In the genomic region with DNA sequence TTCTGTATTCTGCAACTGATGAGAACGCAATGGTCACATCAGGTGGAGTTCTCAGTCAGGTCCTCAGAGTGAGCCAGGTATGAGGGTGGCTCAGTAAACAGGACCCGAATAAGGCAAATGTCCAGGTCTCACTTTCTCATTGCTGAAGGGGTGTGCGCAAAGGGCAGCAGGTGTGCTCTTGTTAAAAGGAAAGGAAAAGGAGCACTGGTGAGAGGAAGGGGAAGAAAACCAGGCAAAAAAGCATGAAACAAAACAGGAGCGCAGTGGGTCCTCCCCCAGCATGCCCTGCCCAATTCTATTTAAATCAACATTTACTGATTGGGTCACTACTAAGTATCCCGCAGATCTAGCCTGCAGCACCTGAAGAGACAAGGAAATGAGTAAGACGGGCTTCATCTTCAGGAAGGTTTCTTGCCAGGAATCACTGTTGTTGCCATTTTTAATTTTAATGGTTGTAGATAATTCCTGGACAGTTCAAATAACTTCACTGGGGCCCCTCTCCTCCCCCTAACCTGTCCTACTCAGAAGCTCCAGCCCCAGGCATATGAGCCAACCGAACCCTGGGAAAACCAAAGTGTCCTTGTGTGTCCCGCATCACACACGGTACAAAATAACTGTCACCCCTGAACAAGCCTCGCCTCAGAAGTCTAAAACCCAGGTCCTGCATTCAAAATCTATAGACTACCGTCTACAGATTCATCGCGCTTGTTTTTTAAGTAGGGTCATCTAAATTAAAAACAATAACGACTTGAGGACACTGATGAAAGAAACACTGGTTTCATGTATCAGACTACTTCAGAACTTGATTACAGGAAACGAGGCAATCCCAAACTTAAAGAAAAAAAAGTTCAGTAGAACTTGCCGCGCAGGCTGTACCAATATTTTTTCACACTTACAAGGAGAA, we compare ENCODE assay signal across 8 cellular contexts. TPM values are rescaled to one million over a fixed set of nuclear protein-coding genes. Genes with fewer than 3 reads are reported as not detected.
DNase-seq lines count a peak whose midpoint lies in the region; ATAC-seq lines count a peak whose summit lies in the region.

No MANE protein-coding gene starts in this region.

- H3K27me3 Mint-ChIP-seq in CD4-positive, alpha-beta memory T cell, result no peaks in the 10 kb centered on the region
- H3K27me3 Mint-ChIP-seq in dendritic cell treated with granulocyte-macrophage colony-stimulating factor and Interleukin-4, amounts not matched to agents 40 ng/mL and 50 ng/mL, for 4 days, result no peaks in the 10 kb centered on the region

- H3K9me3 ChIP-seq in CD4-positive, alpha-beta memory T cell (ENCODE audit: control insufficient read depth in 1 of 2, low read length in 2 of 2), result no peaks in the 10 kb centered on the region
- no peaks in the 10 kb centered on the region for H3K9me3 ChIP-seq in muscle layer of colon (ENCODE audit: low read length)

- H3K27ac ChIP-seq in CD4-positive, alpha-beta memory T cell (ENCODE audit: low read depth, low read length), result peak overlapping the region; percentile 56
- H3K27ac ChIP-seq in muscle layer of colon (ENCODE audit: low read depth, low read length), result peak overlapping the region; percentile 88

- intact Hi-C loops in CD4-positive, alpha-beta memory T cell (cut with micrococcal nuclease), result loop anchor here (5.0 kb wide), 2 partner anchors 34 to 81 kb away; no protein-coding TSS in a partner anchor
- intact Hi-C loops in dendritic cell treated with granulocyte-macrophage colony-stimulating factor and Interleukin-4, amounts not matched to agents 40 ng/mL and 50 ng/mL, for 4 days (cut with micrococcal nuclease), result loop anchor here (5.0 to 10.0 kb wide), 4 partner anchors 46 to 324 kb away; a partner anchor contains a TSS

- H3K4me1 ChIP-seq in CD4-positive, alpha-beta memory T cell (ENCODE audit: insufficient read depth, low read length), result peaks cover 55% of the 10 kb centered on the region
- peaks cover 21% of the 10 kb centered on the region for H3K4me1 ChIP-seq in muscle layer of colon (ENCODE audit: insufficient read depth, low read length)

- no peaks in the 10 kb centered on the region for H3K27me3 ChIP-seq in CD4-positive, alpha-beta memory T cell (ENCODE audit: insufficient read depth, low read length)
- no peaks in the 10 kb centered on the region for H3K27me3 ChIP-seq in muscle layer of colon (ENCODE audit: control insufficient read depth in 1 of 2, insufficient read depth in 2 of 2, low read length in 2 of 2)

- peaks cover 42 to 72% (median 49%) of the 10 kb centered on the region in 4 donors for H3K4me1 Mint-ChIP-seq in CD4-positive, alpha-beta memory T cell
- H3K4me1 Mint-ChIP-seq in dendritic cell treated with granulocyte-macrophage colony-stimulating factor and Interleukin-4, amounts not matched to agents 40 ng/mL and 50 ng/mL, for 4 days (ENCODE audit: low read depth), result peaks cover 38% of the 10 kb centered on the region

- peak overlapping the region; percentile 80 to 93 (median 90) for H3K27ac Mint-ChIP-seq in CD4-positive, alpha-beta memory T cell
- H3K27ac Mint-ChIP-seq in dendritic cell treated with granulocyte-macrophage colony-stimulating factor and Interleukin-4, amounts not matched to agents 40 ng/mL and 50 ng/mL, for 4 days, result peak overlapping the region; percentile 97

- H3K4me3 ChIP-seq in CD4-positive, alpha-beta memory T cell (ENCODE audit: low read length in 2 of 2), result peak overlapping the region; percentile 59 to 89
- H3K4me3 ChIP-seq in muscle layer of colon (ENCODE audit: low read depth in 1 of 2, low read length in 2 of 2), result peak overlapping the region; percentile 61 to 95

- peaks cover 0 to 6% of the 10 kb centered on the region in 2 donors for H3K36me3 Mint-ChIP-seq in CD4-positive, alpha-beta memory T cell
- peaks cover 9% of the 10 kb centered on the region for H3K36me3 Mint-ChIP-seq in dendritic cell treated with granulocyte-macrophage colony-stimulating factor and Interleukin-4, amounts not matched to agents 40 ng/mL and 50 ng/mL, for 4 days (ENCODE audit: low read depth)

- CTCF ChIA-PET in CD4-positive, alpha-beta memory T cell (lab: Charles Lee; ENCODE audit: partially characterized antibody), result no interaction called here

- peak; percentile 22 for ATAC-seq in GM21360 (IDR thresholded peaks at IDR 0.05; ENCODE audit: unreplicated experiment)
- no peak for ATAC-seq in GM21528 (IDR thresholded peaks at IDR 0.05; ENCODE audit: low FRiP score, unreplicated experiment)
- ATAC-seq in GM19452 (IDR thresholded peaks at IDR 0.05; ENCODE audit: unreplicated experiment), result no peak

- no peaks in the 10 kb centered on the region for H3K9me3 Mint-ChIP-seq in CD4-positive, alpha-beta memory T cell
- H3K9me3 Mint-ChIP-seq in dendritic cell treated with granulocyte-macrophage colony-stimulating factor and Interleukin-4, amounts not matched to agents 40 ng/mL and 50 ng/mL, for 4 days, result no peaks in the 10 kb centered on the region

- POLR2A ChIA-PET in CD4-positive, alpha-beta memory T cell (lab: Charles Lee; ENCODE audit: partially characterized antibody), result interaction anchor here (1.0 to 3.4 kb wide), 4 partner anchors 9 to 193 kb away, joined by 3 to 28 read pairs (median 12); a partner anchor contains a TSS

- no peaks in the 10 kb centered on the region for H3K36me3 ChIP-seq in CD4-positive, alpha-beta memory T cell (ENCODE audit: insufficient read depth, low read length)
- H3K36me3 ChIP-seq in muscle layer of colon (ENCODE audit: insufficient read depth, low read length), result no peaks in the 10 kb centered on the region

- H3K9ac ChIP-seq in muscle layer of colon (ENCODE audit: low read length), result peak overlapping the region; percentile 72

- H3K4me3 Mint-ChIP-seq in CD4-positive, alpha-beta memory T cell, result peak overlapping the region; percentile 90 to 98 (median 97)
- peak overlapping the region; percentile 81 for H3K4me3 Mint-ChIP-seq in dendritic cell treated with granulocyte-macrophage colony-stimulating factor and Interleukin-4, amounts not matched to agents 40 ng/mL and 50 ng/mL, for 4 days

- DNase-seq in CD4-positive, alpha-beta memory T cell, result peak in 2 of 5 donors; percentile 12 to 15
- DNase-seq in NCI-H69 (lab: John Stamatoyannopoulos, UW) (peak; percentile 49), activated gamma-delta T cell (lab: John Stamatoyannopoulos, UW) (no peak)

RNA-seq across cellular contexts. Expression of a gene that starts 1.0 kb away (rescaled TPM):
- 10 to 100 TPM; 21.3 to 24.6 TPM for total RNA-seq in CD4-positive, alpha-beta memory T cell
- 1 to 10 TPM in 1 of 2 donors, under 1 TPM in 1; 0.49 to 3.8 TPM for polyA plus RNA-seq in CD4-positive, alpha-beta memory T cell
